ENCODE assay signal across 8 cellular contexts in genomic region chr11:112085822-112086421, GRCh38. TPM values are rescaled to one million over a fixed set of nuclear protein-coding genes. Genes with fewer than 3 reads are reported as not detected.
A peak's percentile ranks its signal among the peaks of the same experiment; 100 is the strongest.
DNase-seq lines count a peak whose midpoint lies in the region; ATAC-seq lines count a peak whose summit lies in the region.

No MANE protein-coding gene starts in this region.

- peak; percentile 32 for ATAC-seq in GM18868 (IDR thresholded peaks at IDR 0.05; ENCODE audit: unreplicated experiment)
- ATAC-seq in HG03064 (IDR thresholded peaks at IDR 0.05; ENCODE audit: low read depth, unreplicated experiment) = peak; percentile 38
- ATAC-seq in left colon = peak; percentile 61

- DNase-seq in AG08396 (ENCODE audit: low spot score) (peak; percentile 52), SK-MEL-5 (ENCODE audit: low read depth, low spot score) (peak; percentile 25), T47D (ENCODE audit: low read depth in 1 of 2, low spot score in 1 of 2) (peak; percentile 37 to 54), left colon (peak; percentile 39 to 45)
- peak; percentile 11 to 40 (median 14) for DNase-seq in stimulated activated CD4-positive, alpha-beta T cell treated with anti-CD3 and anti-CD28 coated beads, TNF-alpha, amount 100 ng/mL, for 48 hours (ENCODE audit: low read depth in 3 of 3)
- DNase-seq in central memory CD4-positive, alpha-beta T cell = no peak

- intact Hi-C loops in left colon (cut with DNase I, micrococcal nuclease) = no loop called here

- in situ Hi-C loops in SK-MEL-5 (cut with HindIII; ENCODE audit: low pct_unique_long_range_greater_than_20kb, low sequenced_read_pairs) (no loop called here), T47D (cut with HindIII; ENCODE audit: low pct_unique_long_range_greater_than_20kb, low sequenced_read_pairs) (no loop called here)

RNA-seq across cellular contexts. Expression of gene TIMM8B, which starts 0.6 kb away (rescaled TPM):
- 73.0 and 82.7 TPM in 2 replicates for total RNA-seq in SK-MEL-5 (2014; rRNA removed; shearing (Covaris generic))
- polyA plus RNA-seq in SK-MEL-5 (2015; cell fraction: cytosol; rRNA removed) = 41.4 and 51.7 TPM in 2 replicates
- polyA plus RNA-seq in SK-MEL-5 (2015; cell fraction: nucleus; rRNA removed) = 12.7 and 14.1 TPM in 2 replicates
- total RNA-seq in left colon = 10 to 100 TPM; 49.1 to 65.1 TPM

RNA-seq across cellular contexts. Expression of gene SDHD, which starts 0.8 kb away (rescaled TPM):
- total RNA-seq in SK-MEL-5 (2014; rRNA removed; shearing (Covaris generic)) = 169 and 200 TPM in 2 replicates
- 82.2 and 88.9 TPM in 2 replicates for polyA plus RNA-seq in SK-MEL-5 (2015; cell fraction: cytosol; rRNA removed)
- 36.4 and 43.0 TPM in 2 replicates for polyA plus RNA-seq in SK-MEL-5 (2015; cell fraction: nucleus; rRNA removed)
- total RNA-seq in left colon = 100 to 1,000 TPM; 215 to 252 TPM

RNA-seq across cellular contexts. Expression of gene NKAPD1, which starts 11.8 kb away (rescaled TPM):
- total RNA-seq in SK-MEL-5 (2014; rRNA removed; shearing (Covaris generic)) = 21.6 and 24.1 TPM in 2 replicates
- 11.4 and 14.6 TPM in 2 replicates for polyA plus RNA-seq in SK-MEL-5 (2015; cell fraction: cytosol; rRNA removed)
- polyA plus RNA-seq in SK-MEL-5 (2015; cell fraction: nucleus; rRNA removed) = 11.2 and 17.4 TPM in 2 replicates
- 10 to 100 TPM; 13.5 to 13.9 TPM for total RNA-seq in left colon

RNA-seq across cellular contexts. Expression of gene PIH1D2, which starts 12.1 kb away (rescaled TPM):
- 1.1 TPM in 2 replicates for total RNA-seq in SK-MEL-5 (2014; rRNA removed; shearing (Covaris generic))
- 0.69 and 0.87 TPM in 2 replicates for polyA plus RNA-seq in SK-MEL-5 (2015; cell fraction: cytosol; rRNA removed)
- polyA plus RNA-seq in SK-MEL-5 (2015; cell fraction: nucleus; rRNA removed) = 1.3 TPM in 2 replicates
- under 1 TPM; 0.92 to 0.98 TPM for total RNA-seq in left colon
